ENCODE assay signal across 8 cellular contexts in the genomic region with DNA sequence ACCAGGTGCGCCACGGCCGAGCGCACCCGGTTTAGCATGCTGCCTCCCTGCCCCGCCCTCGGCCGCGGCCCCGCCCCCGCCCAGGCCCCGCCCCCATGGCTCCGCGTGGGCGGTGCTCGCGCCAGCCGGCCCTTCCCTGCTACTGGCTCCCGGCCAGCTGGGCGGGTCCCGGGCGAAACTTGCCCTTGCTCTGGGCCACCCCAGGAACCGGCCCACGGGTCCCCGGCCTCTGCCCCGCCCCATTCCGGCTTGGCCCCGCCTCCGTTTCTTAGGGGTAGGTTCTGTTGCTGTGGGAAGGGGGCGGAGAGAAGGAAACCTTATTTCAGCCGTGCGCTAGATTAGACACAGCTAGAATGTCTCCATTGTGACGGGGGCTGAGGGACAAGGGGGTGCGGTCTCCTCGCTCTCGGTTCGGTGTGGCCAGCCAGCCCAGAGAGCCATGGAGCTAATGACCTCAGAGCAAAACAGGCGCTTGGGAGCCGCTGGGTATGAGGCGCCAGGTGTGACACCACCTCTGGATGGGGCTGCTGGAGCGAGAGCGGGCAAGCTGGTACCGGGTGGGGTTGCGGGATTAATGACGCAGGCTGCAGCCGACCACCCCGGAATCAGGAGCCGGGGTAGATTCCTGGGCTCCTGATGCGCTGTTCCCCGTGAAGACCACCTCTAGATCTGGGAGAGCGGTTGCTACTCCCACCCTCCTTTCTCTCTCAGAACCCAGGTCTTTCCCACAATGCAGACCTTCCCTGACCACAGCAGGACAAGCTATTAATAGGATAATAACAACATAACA. TPM values are rescaled to one million over a fixed set of nuclear protein-coding genes. Genes with fewer than 3 reads are reported as not detected.
A peak's percentile ranks its signal among the peaks of the same experiment; 100 is the strongest.
DNase-seq lines count a peak whose midpoint lies in the region; ATAC-seq, FAIRE-seq and TF ChIP-seq lines count a peak whose summit lies in the region.

A gene with protein sequence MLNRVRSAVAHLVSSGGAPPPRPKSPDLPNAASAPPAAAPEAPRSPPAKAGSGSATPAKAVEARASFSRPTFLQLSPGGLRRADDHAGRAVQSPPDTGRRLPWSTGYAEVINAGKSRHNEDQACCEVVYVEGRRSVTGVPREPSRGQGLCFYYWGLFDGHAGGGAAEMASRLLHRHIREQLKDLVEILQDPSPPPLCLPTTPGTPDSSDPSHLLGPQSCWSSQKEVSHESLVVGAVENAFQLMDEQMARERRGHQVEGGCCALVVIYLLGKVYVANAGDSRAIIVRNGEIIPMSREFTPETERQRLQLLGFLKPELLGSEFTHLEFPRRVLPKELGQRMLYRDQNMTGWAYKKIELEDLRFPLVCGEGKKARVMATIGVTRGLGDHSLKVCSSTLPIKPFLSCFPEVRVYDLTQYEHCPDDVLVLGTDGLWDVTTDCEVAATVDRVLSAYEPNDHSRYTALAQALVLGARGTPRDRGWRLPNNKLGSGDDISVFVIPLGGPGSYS (minus strand): TSS at position 69 of the 790 bp plus-strand sequence. CDS start 31 bp downstream, at position 38.

- no peak for FAIRE-seq in astrocyte (lab: Jason Lieb, UNC)

- peak within 1 kb of the TSS; percentile 85 for H2AFZ ChIP-seq in astrocyte (ENCODE audit: low read depth, low read length)
- H2AFZ ChIP-seq in hepatocyte = peak within 1 kb of the TSS; percentile 79

- no peak within 1 kb of the TSS for H3K27ac ChIP-seq in astrocyte (ENCODE audit: low read depth, low read length)
- peak within 1 kb of the TSS; percentile 33 for H3K27ac ChIP-seq in hepatocyte
- peak within 1 kb of the TSS; percentile 77 to 79 for H3K27ac ChIP-seq in uterus

- H3K4me3 ChIP-seq in astrocyte (ENCODE audit: insufficient read depth, low read depth, low read length) = peak within 1 kb of the TSS; percentile 59
- H3K4me3 ChIP-seq in hepatocyte = peak within 1 kb of the TSS; percentile 57
- peak within 1 kb of the TSS; percentile 39 to 70 for H3K4me3 ChIP-seq in uterus

- no peaks in the 10 kb centered on the region for H3K9me2 ChIP-seq in hepatocyte (replicated peaks; ENCODE audit: insufficient read depth)

- H3K4me3 Mint-ChIP-seq in astrocyte (ENCODE audit: unreplicated experiment) = peak within 1 kb of the TSS; percentile 86

- H3K4me1 Mint-ChIP-seq in astrocyte (ENCODE audit: low read depth, unreplicated experiment) = peaks cover 11% of the 10 kb centered on the region

- H3K4me1 ChIP-seq in astrocyte (ENCODE audit: insufficient read depth, low read length) (peaks cover 26% of the 10 kb centered on the region), hepatocyte (ENCODE audit: insufficient read depth) (peaks cover 11% of the 10 kb centered on the region), uterus (peaks cover 0 to 13% of the 10 kb centered on the region in 2 donors)

- DNase-seq in NCI-H146 (lab: John Stamatoyannopoulos, UW) (peak; percentile 90), T-helper 22 cell (ENCODE audit: low read depth) (peak; percentile 93), astrocyte (ENCODE audit: low read depth) (peak; percentile 71), hepatocyte (ENCODE audit: low spot score) (peak; percentile 96), renal cortical epithelial cell (ENCODE audit: low read depth) (peak; percentile 89), uterus (peak; percentile 98)

- TF ChIP-seq CTCF in astrocyte (IDR thresholded peaks at IDR 0.05; ENCODE audit: insufficient read depth, low read depth, low read length) = no peak
- no peak for TF ChIP-seq CTCF in hepatocyte (IDR thresholded peaks at IDR 0.05; ENCODE audit: poor library complexity)
- no peak for TF ChIP-seq CTCF in uterus (IDR thresholded peaks at IDR 0.05)

- peaks cover 21% of the 10 kb centered on the region for H3K27me3 Mint-ChIP-seq in astrocyte (ENCODE audit: low read depth, unreplicated experiment)

- H3K36me3 ChIP-seq in astrocyte (ENCODE audit: insufficient read depth, low read length) = no peaks in the 10 kb centered on the region
- H3K36me3 ChIP-seq in hepatocyte (replicated peaks; ENCODE audit: insufficient read depth, low read depth) = no peaks in the 10 kb centered on the region
- no peaks in the 10 kb centered on the region for H3K36me3 ChIP-seq in uterus

- H3K27me3 ChIP-seq in astrocyte (ENCODE audit: insufficient read depth, low read length) = peaks cover 6% of the 10 kb centered on the region
- no peaks in the 10 kb centered on the region for H3K27me3 ChIP-seq in hepatocyte
- H3K27me3 ChIP-seq in uterus = no peaks in the 10 kb centered on the region

- H3K36me3 Mint-ChIP-seq in astrocyte (ENCODE audit: low read depth, unreplicated experiment) = peaks cover 5% of the 10 kb centered on the region

- peak; percentile 26 to 71 for TF ChIP-seq POLR2A in uterus (IDR thresholded peaks at IDR 0.05)

- ATAC-seq in GM18499 (IDR thresholded peaks at IDR 0.05; ENCODE audit: insufficient read depth, unreplicated experiment) = peak; percentile 58
- peak; percentile 74 for ATAC-seq in HG02840 (IDR thresholded peaks at IDR 0.05; ENCODE audit: low FRiP score, unreplicated experiment)

- no peaks in the 10 kb centered on the region for H3K9me3 Mint-ChIP-seq in astrocyte (ENCODE audit: unreplicated experiment)

- WGBS in hepatocyte (ENCODE audit: low lambda C conversion rate, missing lambda C conversion rate) = 3% methylated on average over 30 of the region's 51 CpGs

- H3K27ac Mint-ChIP-seq in astrocyte (ENCODE audit: unreplicated experiment) = peak within 1 kb of the TSS; percentile 72

- no peaks in the 10 kb centered on the region for H3K9me3 ChIP-seq in astrocyte (ENCODE audit: insufficient read depth, low read depth, low read length)
- H3K9me3 ChIP-seq in hepatocyte (ENCODE audit: low read depth) = no peaks in the 10 kb centered on the region
- no peaks in the 10 kb centered on the region for H3K9me3 ChIP-seq in uterus

- intact Hi-C loops in uterus (cut with DNase I; ENCODE audit: low total_unique reads) = loop anchor here (5.0 to 10.0 kb wide), 2 partner anchors 242 to 251 kb away; partner anchors contain the start of gene SLC16A1

- H4K20me1 ChIP-seq in astrocyte (ENCODE audit: insufficient read depth, low read length) (no peaks in the 10 kb centered on the region), hepatocyte (ENCODE audit: insufficient read depth, poor library complexity, severe bottlenecking) (no peaks in the 10 kb centered on the region)

- H3K79me2 ChIP-seq in astrocyte (ENCODE audit: insufficient read depth, low read length) = no peaks in the 10 kb centered on the region
- no peaks in the 10 kb centered on the region for H3K79me2 ChIP-seq in hepatocyte

- peak within 1 kb of the TSS; percentile 59 for H3K9ac ChIP-seq in astrocyte (ENCODE audit: low read length)

- H3K4me2 ChIP-seq in astrocyte (ENCODE audit: low read length) (peak within 1 kb of the TSS; percentile 90), hepatocyte (peak within 1 kb of the TSS; percentile 99)

RNA-seq across cellular contexts. Expression of the gene that starts here (rescaled TPM):
- total RNA-seq in astrocyte = 5.2 TPM in 2 replicates
- 0.72 and 0.93 TPM in 2 replicates for total RNA-seq in hepatocyte
- polyA plus RNA-seq in hepatocyte = 1.8 and 1.9 TPM in 2 replicates
- 2.5 and 2.6 TPM in 2 replicates for total RNA-seq in renal cortical epithelial cell
- total RNA-seq in uterus = 1 to 10 TPM in 2 of 4 donors, under 1 TPM in 1, not detected in 1; 0.90 to 4.2 (median 2.6) TPM
